8 cellular contexts compared by ENCODE assay signal in the genomic region with DNA sequence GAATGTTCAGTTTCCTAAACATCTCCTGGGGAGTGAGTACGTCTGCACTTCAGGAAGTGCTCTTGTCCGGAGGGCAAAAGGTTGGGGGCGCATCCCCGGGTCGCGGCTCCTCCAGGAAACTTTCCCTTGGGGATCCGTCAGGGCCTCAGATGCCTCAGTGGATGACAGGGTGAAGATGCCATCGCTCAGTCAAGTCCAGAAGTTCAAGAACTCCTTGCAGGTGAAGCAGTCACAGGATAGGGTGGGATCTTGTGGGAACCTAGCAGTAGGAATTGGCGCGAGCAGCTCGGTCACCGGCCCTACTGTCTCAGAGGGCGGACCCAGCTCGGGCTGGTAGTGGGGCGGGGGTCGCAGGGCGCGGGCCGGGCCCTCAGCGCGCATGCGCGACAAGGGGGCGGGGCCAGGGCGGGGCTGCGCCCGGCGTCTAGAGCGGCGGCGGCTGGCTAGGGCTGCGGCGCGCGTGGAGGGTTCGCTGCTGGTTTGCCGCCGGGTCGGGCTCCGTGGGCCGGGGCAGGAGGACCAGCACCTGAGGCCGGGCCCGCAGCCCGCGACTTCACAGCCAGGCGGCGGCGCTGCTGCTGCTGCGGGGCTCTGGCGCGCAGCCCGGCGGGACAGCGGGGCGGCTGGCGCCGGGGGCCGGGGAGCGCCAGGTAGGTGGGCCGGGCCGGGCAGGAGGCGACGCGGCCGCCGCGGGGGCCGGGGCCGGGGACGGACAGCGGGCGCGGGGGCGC. TPM values are rescaled to one million over a fixed set of nuclear protein-coding genes. Genes with fewer than 3 reads are reported as not detected.
DNase-seq lines count a peak whose midpoint lies in the region; ATAC-seq and TF ChIP-seq lines count a peak whose summit lies in the region.

TSS of gene INPP4A (plus strand) at position 423 of the 731 bp plus-strand sequence. CDS start 75,191 bp downstream, outside the sequence.

- peak within 1 kb of the TSS; percentile 55 for H3K18ac ChIP-seq in IMR-90 (ENCODE audit: low read depth, low read length)

- peaks cover 17 to 35% of the 10 kb centered on the region in 2 experiments; a peak in 3 of 4 replicates for H3K79me1 ChIP-seq in IMR-90 (ENCODE audit: low read depth in 1 of 2, low read length in 2 of 2)

- no peak within 1 kb of the TSS; the same call in 1 of the 2 replicates for H2AK5ac ChIP-seq in IMR-90 (ENCODE audit: low read depth, low read length)

- peak within 1 kb of the TSS; percentile 37; the same call in 1 of the 2 replicates for H3K56ac ChIP-seq in IMR-90 (ENCODE audit: extremely low read depth, insufficient read depth, low read length)

- in situ Hi-C loops in IMR-90 (cut with MboI; ENCODE audit: low sequenced_read_pairs) = no loop called here

- H3K9me3 ChIP-seq in DOHH2 (ENCODE audit: control insufficient read depth, insufficient read depth, low read length) = no peaks in the 10 kb centered on the region
- H3K9me3 ChIP-seq in IMR-90 (ENCODE audit: control insufficient read depth, insufficient read depth, low read length) = no peaks in the 10 kb centered on the region
- no peaks in the 10 kb centered on the region for H3K9me3 ChIP-seq in RWPE2 (ENCODE audit: severe bottlenecking)
- peaks cover 3% of the 10 kb centered on the region for H3K9me3 ChIP-seq in neural cell (ENCODE audit: low read length)

- H4K5ac ChIP-seq in IMR-90 (ENCODE audit: low read depth, low read length) = peak within 1 kb of the TSS; percentile 92

- H3F3A ChIP-seq in DOHH2 (ENCODE audit: control insufficient read depth, insufficient read depth) = 0 out of 2 replicates have a peak, but pooled peaks cover 2% of the 10 kb centered on the region
- H3F3A ChIP-seq in neural cell (ENCODE audit: insufficient read depth, low read length, poor library complexity, severe bottlenecking) = no peaks in the 10 kb centered on the region

- no TSS peak for BruUV-seq in IMR-90 (replicated peaks; lab: Mats Ljungman, UMichigan)

- H3K4me1 ChIP-seq in DOHH2 (ENCODE audit: control insufficient read depth, low read length) (peaks cover 17% of the 10 kb centered on the region), IMR-90 (ENCODE audit: control insufficient read depth, insufficient read depth, low read length) (peaks cover 6% of the 10 kb centered on the region), RWPE2 (ENCODE audit: insufficient read depth, poor library complexity, severe bottlenecking) (peaks cover 5% of the 10 kb centered on the region)

- peak within 1 kb of the TSS; percentile 67 for H2BK5ac ChIP-seq in IMR-90 (ENCODE audit: low read depth, low read length, poor library complexity, severe bottlenecking)

- peak within 1 kb of the TSS; percentile 71 for H3K9ac ChIP-seq in IMR-90 (ENCODE audit: low read depth, low read length)
- peak within 1 kb of the TSS; percentile 81 for H3K9ac ChIP-seq in neural cell (ENCODE audit: low read length)

- TF ChIP-seq RAD21 in IMR-90 (IDR thresholded peaks at IDR 0.05; ENCODE audit: low read length) = no peak; the same call in 1 of the 2 replicates
- TF ChIP-seq RAD21 in neural cell (conservative IDR thresholded peaks at IDR 0.05) = peak; percentile 35

- DNase-seq in IMR-90 (peak; percentile 42), RWPE2 (ENCODE audit: low spot score) (no peak), fibroblast of the aortic adventitia (ENCODE audit: low read depth) (peak; percentile 45), substantia nigra (lab: John Stamatoyannopoulos, UW) (peak in 45 of 49 donors; percentile 31 to 87 (median 59))
- peak; percentile 73 for DNase-seq in activated effector memory CD4-positive, alpha-beta T cell treated with Interleukin-2 at 50 U/mL for 16 hours

- TF ChIP-seq EP300 in neural cell (conservative IDR thresholded peaks at IDR 0.05; ENCODE audit: poor library complexity, severe bottlenecking) = no peak

- H3K4ac ChIP-seq in IMR-90 (ENCODE audit: low read depth, low read length) = peak within 1 kb of the TSS; percentile 93

- WGBS in IMR-90 (ENCODE audit: extremely low coverage in 2 of 2, insufficient read length in 1 of 2), 2 experiments = 0% methylated on average over 35 of the region's 74 CpGs; no CpG with 5 or more reads in 1 of the 2 experiments

- TF ChIP-seq CTCF in DOHH2 (IDR thresholded peaks at IDR 0.05; ENCODE audit: low read depth, low read length, poor library complexity, severe bottlenecking) (no peak), IMR-90 (conservative IDR thresholded peaks at IDR 0.05; ENCODE audit: low read depth, low read length) (peak; percentile 32; the same call in 1 of the 2 replicates), RWPE2 (IDR thresholded peaks at IDR 0.05; ENCODE audit: poor library complexity, severe bottlenecking) (peak; percentile 33), fibroblast of the aortic adventitia (IDR thresholded peaks at IDR 0.05; ENCODE audit: insufficient read depth, low read length) (no peak), neural cell (IDR thresholded peaks at IDR 0.05; ENCODE audit: poor library complexity, severe bottlenecking) (peak; percentile 49)

- H4K91ac ChIP-seq in IMR-90 (ENCODE audit: insufficient read depth, low read depth, low read length) = peak within 1 kb of the TSS; percentile 98

- H3K9me2 ChIP-seq in DOHH2 (replicated peaks; ENCODE audit: control insufficient read depth, low read length) (no peaks in the 10 kb centered on the region), neural cell (ENCODE audit: insufficient read depth, low read length) (no peaks in the 10 kb centered on the region)

- H3K4me3 ChIP-seq in DOHH2 (ENCODE audit: low read length) = peak within 1 kb of the TSS; percentile 81
- peak within 1 kb of the TSS; percentile 87 for H3K4me3 ChIP-seq in IMR-90 (ENCODE audit: insufficient read depth, low read depth, low read length)
- peak within 1 kb of the TSS; percentile 92 for H3K4me3 ChIP-seq in RWPE2 (ENCODE audit: severe bottlenecking)
- peak within 1 kb of the TSS; percentile 85 for H3K4me3 ChIP-seq in fibroblast of the aortic adventitia (ENCODE audit: low read depth, low read length)
- peak within 1 kb of the TSS; percentile 85 for H3K4me3 ChIP-seq in neural cell (ENCODE audit: low read length)

- H4K8ac ChIP-seq in IMR-90 (ENCODE audit: low read depth in 2 of 2, low read length in 2 of 2) = peak within 1 kb of the TSS; percentile 91 to 92

- H2AK9ac ChIP-seq in IMR-90 (replicated peaks; ENCODE audit: low read depth, low read length, poor library complexity) = peak within 1 kb of the TSS; percentile 87

- H3K9me1 ChIP-seq in IMR-90 (ENCODE audit: insufficient read depth, low read length) = peaks cover 8% of the 10 kb centered on the region

- no peak within 1 kb of the TSS for H3K27ac ChIP-seq in DOHH2 (ENCODE audit: low read depth, low read length)
- H3K27ac ChIP-seq in IMR-90 (ENCODE audit: insufficient read depth, low read length) = peak within 1 kb of the TSS; percentile 54
- H3K27ac ChIP-seq in RWPE2 (ENCODE audit: poor library complexity, severe bottlenecking) = peak within 1 kb of the TSS; percentile 32
- H3K27ac ChIP-seq in neural cell (ENCODE audit: low read length) = peak within 1 kb of the TSS; percentile 54
- peak within 1 kb of the TSS; percentile 50 for H3K27ac ChIP-seq in substantia nigra (ENCODE audit: low read depth, low read length, poor library complexity, severe bottlenecking)

- peak; percentile 72 for TF ChIP-seq POLR2A in IMR-90 (IDR thresholded peaks at IDR 0.05; ENCODE audit: low read depth, low read length)

- ATAC-seq in GM21529 (IDR thresholded peaks at IDR 0.05; ENCODE audit: unreplicated experiment) (peak; percentile 77), IMR-90 (ENCODE audit: low read depth) (peak; percentile 96), RWPE2 (ENCODE audit: low read depth) (peak; percentile 80)

- peaks cover 9% of the 10 kb centered on the region for H3K27me3 ChIP-seq in DOHH2 (ENCODE audit: control insufficient read depth, low read length)
- peaks cover 4% of the 10 kb centered on the region for H3K27me3 ChIP-seq in IMR-90 (ENCODE audit: control insufficient read depth, insufficient read depth, low read length)
- no peaks in the 10 kb centered on the region for H3K27me3 ChIP-seq in RWPE2 (ENCODE audit: insufficient read depth, poor library complexity, severe bottlenecking)
- no peaks in the 10 kb centered on the region for H3K27me3 ChIP-seq in neural cell (ENCODE audit: insufficient read depth, low read depth, low read length)

- H4K20me1 ChIP-seq in DOHH2 (ENCODE audit: control insufficient read depth, insufficient read depth, low read depth, low read length) = no peaks in the 10 kb centered on the region
- H4K20me1 ChIP-seq in IMR-90 (ENCODE audit: insufficient read depth, low read length) = peaks cover 21% of the 10 kb centered on the region
- H4K20me1 ChIP-seq in neural cell (ENCODE audit: insufficient read depth) = no peaks in the 10 kb centered on the region

- intact Hi-C loops in IMR-90 (cut with micrococcal nuclease) = loop anchor here (10.0 kb wide), 1 partner anchor 160 kb away; the partner anchor contains the start of genes COA5 and UNC50

- peak within 1 kb of the TSS; percentile 79 for H3K14ac ChIP-seq in IMR-90 (replicated peaks; ENCODE audit: low read depth, low read length)

- CTCF ChIA-PET in IMR-90 (lab: Yijun Ruan, JAX) = interaction anchor here (0.6 kb wide), 2 partner anchors 8 to 490 kb away, joined by 3 read pairs; no protein-coding TSS in a partner anchor

- peak within 1 kb of the TSS; percentile 82 for H2BK120ac ChIP-seq in IMR-90 (ENCODE audit: low read depth, low read length)

- POLR2A ChIA-PET in IMR-90 (lab: Charles Lee; ENCODE audit: unreplicated experiment) = interaction anchor here (1.0 kb wide), 1 partner anchor 35 kb away, joined by 5 read pairs; no protein-coding TSS in a partner anchor

- H3K36me3 ChIP-seq in DOHH2 (ENCODE audit: control insufficient read depth, low read length) = no peaks in the 10 kb centered on the region
- no peaks in the 10 kb centered on the region for H3K36me3 ChIP-seq in IMR-90 (ENCODE audit: control insufficient read depth, insufficient read depth, low read length)
- no peaks in the 10 kb centered on the region for H3K36me3 ChIP-seq in RWPE2 (ENCODE audit: low read depth)
- H3K36me3 ChIP-seq in neural cell (ENCODE audit: insufficient read depth, low read length) = no peaks in the 10 kb centered on the region

- H3K23ac ChIP-seq in IMR-90 (ENCODE audit: low read depth, low read length) = peak within 1 kb of the TSS; percentile 63

- dilution Hi-C loops in IMR-90 (cut with HindIII; ENCODE audit: low sequenced_read_pairs, unreplicated experiment) = no loop called here

- peak within 1 kb of the TSS; percentile 92; the same call in 1 of the 3 replicates for H2BK15ac ChIP-seq in IMR-90 (ENCODE audit: low read depth, low read length)

- H3K79me2 ChIP-seq in DOHH2 (ENCODE audit: control insufficient read depth, low read length) (peaks cover 38% of the 10 kb centered on the region), neural cell (replicated peaks; ENCODE audit: insufficient read depth, low read length) (peaks cover 42% of the 10 kb centered on the region)

- H3K4me2 ChIP-seq in DOHH2 (ENCODE audit: low read length) = peak within 1 kb of the TSS; percentile 85
- H3K4me2 ChIP-seq in IMR-90 (ENCODE audit: low read depth, low read length) = peak within 1 kb of the TSS; percentile 95
- peak within 1 kb of the TSS; percentile 68 for H3K4me2 ChIP-seq in neural cell (ENCODE audit: low read length)

- H2BK20ac ChIP-seq in IMR-90 (ENCODE audit: low read depth, low read length) = peak within 1 kb of the TSS; percentile 61

- peak within 1 kb of the TSS; percentile 100 for H2AFZ ChIP-seq in IMR-90 (replicated peaks; ENCODE audit: low read length, poor library complexity)
- peak within 1 kb of the TSS; percentile 62 for H2AFZ ChIP-seq in neural cell (ENCODE audit: low read depth, low read length)

RNA-seq across cellular contexts. Expression of gene INPP4A, which starts in this region (rescaled TPM):
- total RNA-seq in IMR-90 (2012; rRNA removed) (22.8 and 27.1 TPM in 2 replicates), fibroblast of the aortic adventitia (ENCODE audit: low replicate concordance) (11.2 and 16.2 TPM in 2 replicates)
- polyA plus RNA-seq in IMR-90 (2012; rRNA removed) (14.5 and 16.5 TPM in 2 replicates), neural cell (51.4 and 52.9 TPM in 2 replicates)
- polyA plus RNA-seq in IMR-90 (2012; cell fraction: cytosol; rRNA removed) = 7.8 and 12.4 TPM in 2 replicates
- polyA plus RNA-seq in IMR-90 (2012; cell fraction: nucleus; rRNA removed; ENCODE audit: low replicate concordance) = 35.0 and 41.6 TPM in 2 replicates
- 107 TPM in 2 replicates for polyA minus RNA-seq in neural cell

Comparison
In these comparisons a context has a peak if more than half of its experiments do, and no peak if none do; other contexts are left out.
1. CTCF ChIP-seq: peak in IMR-90 (single experiment), RWPE2 (single experiment) and neural cell (single experiment); none in DOHH2 (single experiment) and fibroblast of the aortic adventitia (single experiment).
2. Peak in every context shown above with its lines, with median percentiles within 50 percentile points of each other: H3K4me2 ChIP-seq, H3K4me3 ChIP-seq and ATAC-seq.